ENCODE assay signal across 8 cellular contexts in genomic region chr14:55581011-55581806, GRCh38. TPM values are rescaled to one million over a fixed set of nuclear protein-coding genes. Genes with fewer than 3 reads are reported as not detected.
DNase-seq lines count a peak whose midpoint lies in the region; ATAC-seq and TF ChIP-seq lines count a peak whose summit lies in the region.

No MANE protein-coding gene starts in this region.

- ATAC-seq in upper lobe of left lung (ENCODE audit: low FRiP score in 2 of 2) = peak; percentile 39 to 76
- ATAC-seq in HG02970 (IDR thresholded peaks at IDR 0.05; ENCODE audit: low FRiP score, unreplicated experiment) = no peak

- H3K27ac ChIP-seq in DOHH2 (ENCODE audit: low read depth, low read length) (peak overlapping the region; percentile 75), HEK293 (ENCODE audit: extremely low read depth, low read depth, low read length) (peak overlapping the region; percentile 85), PC-9 (peak overlapping the region; percentile 35), upper lobe of left lung (peak overlapping the region; percentile 87 to 98 (median 96))

- peak overlapping the region; percentile 97 for H3K4me3 ChIP-seq in DOHH2 (ENCODE audit: low read length)
- peak overlapping the region; percentile 95 for H3K4me3 ChIP-seq in HEK293 (ENCODE audit: low read depth, low read length)
- H3K4me3 ChIP-seq in PC-9 = peak overlapping the region; percentile 85
- H3K4me3 ChIP-seq in upper lobe of left lung = peak overlapping the region; percentile 61 to 98 (median 98)

- POLR2A ChIA-PET in HEK293 (lab: Yijun Ruan, JAX) = interaction anchor here (0.6 to 1.4 kb wide), 7 partner anchors 9 to 127 kb away, joined by 3 to 4 read pairs (median 3); no protein-coding TSS in a partner anchor
- POLR2A ChIA-PET in PC-9 (lab: Charles Lee; ENCODE audit: unreplicated experiment) = interaction anchor here (0.6 to 0.7 kb wide), 3 partner anchors 28 to 127 kb away, joined by 4 to 11 read pairs (median 9); no protein-coding TSS in a partner anchor

- H3K9me3 ChIP-seq in DOHH2 (ENCODE audit: control insufficient read depth, insufficient read depth, low read length) (no peaks in the 10 kb centered on the region), HEK293 (ENCODE audit: control insufficient read depth, insufficient read depth, low read depth, low read length) (no peaks in the 10 kb centered on the region), PC-9 (ENCODE audit: insufficient read depth, low read depth) (no peaks in the 10 kb centered on the region), upper lobe of left lung (no peaks in the 10 kb centered on the region)

- TF ChIP-seq EP300 in upper lobe of left lung (IDR thresholded peaks at IDR 0.05) = no peak

- peak overlapping the region; percentile 91 for H3K4me2 ChIP-seq in DOHH2 (ENCODE audit: low read length)
- H3K4me2 ChIP-seq in PC-9 = peak overlapping the region; percentile 90

- intact Hi-C loops in PC-9 (cut with micrococcal nuclease; ENCODE audit: unreplicated experiment) = loop anchor here (5.0 kb wide), 1 partner anchor 36 kb away; no protein-coding TSS in a partner anchor

- H3K36me3 ChIP-seq in DOHH2 (ENCODE audit: control insufficient read depth, low read length) (peaks cover 29% of the 10 kb centered on the region), HEK293 (ENCODE audit: control insufficient read depth in 2 of 2, insufficient read depth in 1 of 2, low read length in 2 of 2) (peaks cover 0 to 5% of the 10 kb centered on the region in 2 experiments; a peak in 1 of 3 replicates), PC-9 (ENCODE audit: low read depth) (peaks cover 12% of the 10 kb centered on the region; the same call in 1 of the 2 replicates), upper lobe of left lung (no peaks in the 10 kb centered on the region)

- H2AFZ ChIP-seq in PC-9 = peak overlapping the region; percentile 77

- H3K79me2 ChIP-seq in DOHH2 (ENCODE audit: control insufficient read depth, low read length) (peaks cover 70% of the 10 kb centered on the region), PC-9 (ENCODE audit: low read depth) (peaks cover 80% of the 10 kb centered on the region)

- TSS peak; percentile 50 for BruUV-seq in PC-9 (replicated peaks; lab: Mats Ljungman, UMichigan)

- no peak for DNase-seq in PC-9
- peak; percentile 82 for DNase-seq in activated effector memory CD4-positive, alpha-beta T cell treated with anti-CD3 and anti-CD28 coated beads, Interleukin-2, amount 50 U/mL, for 16 hours
- DNase-seq in globus pallidus (ENCODE audit: low spot score) = peak; percentile 39
- peak; percentile 26 for DNase-seq in occipital lobe (lab: John Stamatoyannopoulos, UW)
- DNase-seq in upper lobe of left lung = peak; percentile 52 to 88

- H3F3A ChIP-seq in DOHH2 (ENCODE audit: control insufficient read depth, insufficient read depth) (peaks cover 19% of the 10 kb centered on the region), PC-9 (ENCODE audit: insufficient read depth, low read depth) (peaks cover 5% of the 10 kb centered on the region)

- no peak for TF ChIP-seq CTCF in DOHH2 (IDR thresholded peaks at IDR 0.05; ENCODE audit: low read depth, low read length, poor library complexity, severe bottlenecking)
- no peak for TF ChIP-seq CTCF in HEK293 (tag by site-specific recombination; IDR thresholded peaks at IDR 0.05)
- no peak for TF ChIP-seq CTCF in PC-9 (conservative IDR thresholded peaks at IDR 0.05)
- TF ChIP-seq CTCF in upper lobe of left lung (IDR thresholded peaks at IDR 0.05) = no peak

- TF ChIP-seq POLR2A in upper lobe of left lung (IDR thresholded peaks at IDR 0.05) = no peak

- H4K20me1 ChIP-seq in DOHH2 (ENCODE audit: control insufficient read depth, insufficient read depth, low read depth, low read length) = peaks cover 23% of the 10 kb centered on the region
- H4K20me1 ChIP-seq in PC-9 (ENCODE audit: insufficient read depth) = peaks cover 48% of the 10 kb centered on the region

- 5 to 7% methylated on average over 17 to 27 of the region's 27 CpGs for WGBS in upper lobe of left lung, 2 donors

- H3K9me2 ChIP-seq in DOHH2 (replicated peaks; ENCODE audit: control insufficient read depth, low read length) (no peaks in the 10 kb centered on the region), PC-9 (ENCODE audit: insufficient read depth) (no peaks in the 10 kb centered on the region)

- H3K4me1 ChIP-seq in DOHH2 (ENCODE audit: control insufficient read depth, low read length) = peaks cover 51% of the 10 kb centered on the region
- H3K4me1 ChIP-seq in HEK293 (ENCODE audit: control insufficient read depth, insufficient read depth, low read length) = peaks cover 39% of the 10 kb centered on the region
- H3K4me1 ChIP-seq in PC-9 (replicated peaks; ENCODE audit: insufficient read depth) = peaks cover 65% of the 10 kb centered on the region
- peaks cover 34 to 48% (median 39%) of the 10 kb centered on the region in 4 donors for H3K4me1 ChIP-seq in upper lobe of left lung

- CTCF ChIA-PET in HEK293 (lab: Yijun Ruan, JAX) (interaction anchor here (1.0 to 1.6 kb wide), 2 partner anchors 133 to 135 kb away, joined by 4 to 6 read pairs; no protein-coding TSS in a partner anchor), PC-9 (lab: Charles Lee) (interaction anchor here (0.6 to 0.9 kb wide), 2 partner anchors 134 to 537 kb away, joined by 3 to 14 read pairs; partner anchors contain the start of gene PELI2)

- H3K27me3 ChIP-seq in DOHH2 (ENCODE audit: control insufficient read depth, low read length) (no peaks in the 10 kb centered on the region), PC-9 (ENCODE audit: insufficient read depth, low read depth) (no peaks in the 10 kb centered on the region), upper lobe of left lung (no peaks in the 10 kb centered on the region)

TF ChIP-seq in HEK293, 187 proteins besides CTCF, POLR2A, EP300 and RAD21 (continues in another document):
- TF ChIP-seq ZFP41 (tag by site-specific recombination; IDR thresholded peaks at IDR 0.05; ENCODE audit: borderline replicate concordance) (no peak), ZNF501 (tag by site-specific recombination; IDR thresholded peaks at IDR 0.05) (no peak; the same call in 1 of the 2 replicates), ZNF530 (tag by site-specific recombination; IDR thresholded peaks at IDR 0.05; ENCODE audit: low read depth) (no peak), MZF1 (tag by site-specific recombination; IDR thresholded peaks at IDR 0.05; ENCODE audit: borderline replicate concordance) (no peak), ZNF449 (tag by site-specific recombination; IDR thresholded peaks at IDR 0.05) (no peak), ZNF24 (tag by site-specific recombination; IDR thresholded peaks at IDR 0.05) (no peak), ZNF214 (tag by site-specific recombination; IDR thresholded peaks at IDR 0.05; ENCODE audit: borderline replicate concordance) (no peak), PRDM10 (tag by site-specific recombination; IDR thresholded peaks at IDR 0.05) (peak; percentile 49; the same call in 1 of the 2 replicates), ZNF624 (tag by site-specific recombination; IDR thresholded peaks at IDR 0.05) (no peak)

RNA-seq across cellular contexts. Expression of gene KTN1, which starts 1.2 kb away (rescaled TPM):
- total RNA-seq in PC-9 (2021) = 188 and 250 TPM in 2 replicates
- 100 TPM for total RNA-seq in occipital lobe
- total RNA-seq in upper lobe of left lung = 100 to 1,000 TPM in 5 of 6 donors, 10 to 100 TPM in 1; 69.1 to 215 (median 116) TPM

Comparison
In these comparisons a context has a peak if more than half of its experiments do, and no peak if none do; other contexts are left out.
1. H3K27ac ChIP-seq: peak in every context shown above with its lines; median percentile 96 in upper lobe of left lung; 85 in HEK293; 75 in DOHH2; 35 in PC-9.
2. DNase-seq: peak in activated effector memory CD4-positive, alpha-beta T cell treated with anti-CD3 and anti-CD28 coated beads, Interleukin-2, amount 50 U/mL, for 16 hours (single experiment), globus pallidus (single experiment), occipital lobe (single experiment) and upper lobe of left lung (2 of 2); none in PC-9 (0 of 2).
3. Peak in every context shown above with its lines, with median percentiles within 50 percentile points of each other: H3K4me3 ChIP-seq.